32 cellular contexts compared by ENCODE assay signal in the genomic region with DNA sequence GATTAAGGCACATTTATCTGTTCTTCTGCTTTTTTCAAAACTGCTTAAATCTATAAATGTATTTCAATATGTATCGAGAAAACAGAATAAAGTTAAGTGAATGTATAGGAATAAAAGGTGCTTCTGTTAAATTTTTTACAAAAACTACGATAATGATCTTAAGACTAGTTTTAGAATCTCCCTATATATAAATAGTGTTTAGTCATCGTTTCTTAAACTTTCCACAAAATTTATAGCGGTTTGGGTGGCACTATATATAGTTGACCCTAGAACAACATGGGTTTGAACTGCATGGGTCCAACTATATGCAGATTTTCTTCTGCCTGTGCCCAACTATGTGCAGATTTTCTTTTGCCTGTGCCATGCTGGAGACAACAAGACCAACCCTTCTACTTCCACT.
"Had no signal": no experiment of that assay in that cellular context is flagged by ENCODE, and none has a peak within 500 bp of the region (broad histone marks: within the 10 kb centered on the region; RNA-seq: fewer than 3 reads in every experiment).

No MANE protein-coding gene starts in this region.

- H3K9me3 Mint-ChIP-seq: activated B cell treated with CpG ODN at 0.5 μM for 24 hours; activated naive CD4-positive, alpha-beta T cell treated with anti-CD3 and anti-CD28 coated beads for 36 hours; activated naive CD4-positive, alpha-beta T cell treated with anti-CD3 and anti-CD28 coated beads, Interleukin-2, amount 50 U/mL, for 24 hours; activated naive CD8-positive, alpha-beta T cell treated with anti-CD3 and anti-CD28 coated beads for 36 hours; activated naive CD8-positive, alpha-beta T cell treated with anti-CD3 and anti-CD28 coated beads, Interleukin-2, amount 50 U/mL, for 24 hours; activated T-helper 1 cell treated with anti-CD3 and anti-CD28 coated beads, Interleukin-12 subunit alpha, Interleukin-12 subunit beta, Interleukin-2, Interleukin-4 antibody, amounts not matched to agents 30 ng/mL and 10 ng/mL and 1 ng/mL, durations not matched to agents 14 hours and 24 hours and 36 hours; activated T-helper 2 cell treated with anti-CD3 and anti-CD28 coated beads, Interferon-gamma antibody, Interleukin-2, Interleukin-4, amounts not matched to agents 10 μg/mL and 5 μg/mL and 100 μg/mL, durations not matched to agents 14 hours and 24 hours and 36 hours; effector memory CD8-positive, alpha-beta T cell had no signal

- H3K27me3 Mint-ChIP-seq: activated B cell treated with CpG ODN at 0.5 μM for 24 hours; activated naive CD4-positive, alpha-beta T cell treated with anti-CD3 and anti-CD28 coated beads, Interleukin-2, amount 50 U/mL, for 24 hours; activated naive CD8-positive, alpha-beta T cell treated with anti-CD3 and anti-CD28 coated beads for 36 hours; activated naive CD8-positive, alpha-beta T cell treated with anti-CD3 and anti-CD28 coated beads, Interleukin-2, amount 50 U/mL, for 24 hours had no signal

- H3K4me3 Mint-ChIP-seq: activated B cell treated with CpG ODN at 0.5 μM for 24 hours; activated CD8-positive, alpha-beta memory T cell treated with anti-CD3 and anti-CD28 coated beads, Interleukin-2, amount 10 ng/mL, durations not matched to agents 7 days and 5 days; activated CD8-positive, alpha-beta T cell treated with anti-CD3 and anti-CD28 coated beads, Interleukin-2, amount 10 ng/mL, durations not matched to agents 7 days and 5 days; activated naive CD4-positive, alpha-beta T cell treated with anti-CD3 and anti-CD28 coated beads for 36 hours; activated naive CD4-positive, alpha-beta T cell treated with anti-CD3 and anti-CD28 coated beads, Interleukin-2, amount 50 U/mL, for 24 hours; activated naive CD8-positive, alpha-beta T cell treated with anti-CD3 and anti-CD28 coated beads for 36 hours; activated naive CD8-positive, alpha-beta T cell treated with anti-CD3 and anti-CD28 coated beads, Interleukin-2, amount 50 U/mL, for 24 hours; activated T-helper 1 cell treated with anti-CD3 and anti-CD28 coated beads, Interleukin-12 subunit alpha, Interleukin-12 subunit beta, Interleukin-2, Interleukin-4 antibody, amounts not matched to agents 30 ng/mL and 10 ng/mL and 1 ng/mL, durations not matched to agents 14 hours and 24 hours and 36 hours; effector memory CD8-positive, alpha-beta T cell had no signal

- H3K27ac Mint-ChIP-seq: activated B cell treated with CpG ODN at 0.5 μM for 24 hours; activated CD8-positive, alpha-beta memory T cell treated with anti-CD3 and anti-CD28 coated beads, Interleukin-2, amount 10 ng/mL, durations not matched to agents 7 days and 5 days; activated CD8-positive, alpha-beta T cell treated with anti-CD3 and anti-CD28 coated beads, Interleukin-2, amount 10 ng/mL, durations not matched to agents 7 days and 5 days; activated naive CD4-positive, alpha-beta T cell treated with anti-CD3 and anti-CD28 coated beads for 36 hours; activated naive CD4-positive, alpha-beta T cell treated with anti-CD3 and anti-CD28 coated beads, Interleukin-2, amount 50 U/mL, for 24 hours; activated naive CD8-positive, alpha-beta T cell treated with anti-CD3 and anti-CD28 coated beads for 36 hours; activated naive CD8-positive, alpha-beta T cell treated with anti-CD3 and anti-CD28 coated beads, Interleukin-2, amount 50 U/mL, for 24 hours; activated T-helper 1 cell treated with anti-CD3 and anti-CD28 coated beads, Interleukin-12 subunit alpha, Interleukin-12 subunit beta, Interleukin-2, Interleukin-4 antibody, amounts not matched to agents 30 ng/mL and 10 ng/mL and 1 ng/mL, durations not matched to agents 14 hours and 24 hours and 36 hours; activated T-helper 2 cell treated with anti-CD3 and anti-CD28 coated beads, Interferon-gamma antibody, Interleukin-2, Interleukin-4, amounts not matched to agents 10 μg/mL and 5 μg/mL and 100 μg/mL, durations not matched to agents 14 hours and 24 hours and 36 hours; effector memory CD8-positive, alpha-beta T cell had no signal

- DNase-seq: activated B cell treated with CpG ODN at 0.5 μM for 24 hours; activated CD4-positive, alpha-beta T cell treated with anti-CD3 and anti-CD28 coated beads for 48 hours; activated CD4-positive, alpha-beta T cell treated with anti-CD3 and anti-CD28 coated beads, Interleukin-2, amount 50 U/mL, for 1 hour; activated CD4-positive, alpha-beta T cell treated with anti-CD3 and anti-CD28 coated beads, Interleukin-2, amount 50 U/mL, for 48 hours; activated CD8-positive, alpha-beta memory T cell treated with anti-CD3 and anti-CD28 coated beads, Interleukin-2, amount 10 ng/mL, durations not matched to agents 7 days and 5 days; activated CD8-positive, alpha-beta memory T cell treated with anti-CD3 and anti-CD28 coated beads, Interleukin-2, amount 50 U/mL, for 4 hours; activated CD8-positive, alpha-beta T cell treated with anti-CD3 and anti-CD28 coated beads, Interleukin-2, amount 10 ng/mL, durations not matched to agents 7 days and 5 days; activated effector memory CD4-positive, alpha-beta T cell treated with anti-CD3 and anti-CD28 coated beads, Interleukin-2, amount 50 U/mL, for 16 hours; activated naive CD4-positive, alpha-beta T cell treated with anti-CD3 and anti-CD28 coated beads for 36 hours; activated naive CD8-positive, alpha-beta T cell treated with anti-CD3 and anti-CD28 coated beads for 36 hours; activated naive CD8-positive, alpha-beta T cell treated with anti-CD3 and anti-CD28 coated beads, Interleukin-2, amount 50 U/mL, for 24 hours; activated T-cell treated with anti-CD3 and anti-CD28 coated beads, Interleukin-2, amount 50 U/mL, for 1 hour; activated T-cell treated with anti-CD3 and anti-CD28 coated beads, Interleukin-2, amount 50 U/mL, for 48 hours; adrenal gland; amygdala; aorta; body of pancreas; caudate nucleus; cortex of kidney; dermis blood vessel endothelial cell; effector CD4-positive, alpha-beta T cell; effector memory CD8-positive, alpha-beta T cell; foreskin keratinocyte; gastrocnemius medialis; glutamatergic neuron; heart left ventricle; T-helper 2 cell; WERI-Rb-1 had no signal

- H3K4me1 Mint-ChIP-seq: activated B cell treated with CpG ODN at 0.5 μM for 24 hours had no signal

- ATAC-seq: activated CD4-positive, CD25-positive, alpha-beta regulatory T cell treated with anti-CD3 and anti-CD28 coated beads, Interleukin-2, amount 50 U/mL, for 24 hours; activated CD8-positive, alpha-beta memory T cell treated with anti-CD3 and anti-CD28 coated beads, Interleukin-2, amount 10 ng/mL, durations not matched to agents 7 days and 5 days; activated CD8-positive, alpha-beta T cell treated with anti-CD3 and anti-CD28 coated beads, Interleukin-2, amount 10 ng/mL, durations not matched to agents 7 days and 5 days; activated naive CD8-positive, alpha-beta T cell treated with anti-CD3 and anti-CD28 coated beads, Interleukin-2, amount 50 U/mL, for 24 hours; body of pancreas; foreskin keratinocyte; gastrocnemius medialis; heart left ventricle had no signal

- H3K36me3 Mint-ChIP-seq: activated CD8-positive, alpha-beta memory T cell treated with anti-CD3 and anti-CD28 coated beads, Interleukin-2, amount 10 ng/mL, durations not matched to agents 7 days and 5 days; activated naive CD4-positive, alpha-beta T cell treated with anti-CD3 and anti-CD28 coated beads, Interleukin-2, amount 50 U/mL, for 24 hours; activated naive CD8-positive, alpha-beta T cell treated with anti-CD3 and anti-CD28 coated beads for 36 hours had no signal
